Comparison of ENCODE assay signal across 1 cellular context in the genomic region with DNA sequence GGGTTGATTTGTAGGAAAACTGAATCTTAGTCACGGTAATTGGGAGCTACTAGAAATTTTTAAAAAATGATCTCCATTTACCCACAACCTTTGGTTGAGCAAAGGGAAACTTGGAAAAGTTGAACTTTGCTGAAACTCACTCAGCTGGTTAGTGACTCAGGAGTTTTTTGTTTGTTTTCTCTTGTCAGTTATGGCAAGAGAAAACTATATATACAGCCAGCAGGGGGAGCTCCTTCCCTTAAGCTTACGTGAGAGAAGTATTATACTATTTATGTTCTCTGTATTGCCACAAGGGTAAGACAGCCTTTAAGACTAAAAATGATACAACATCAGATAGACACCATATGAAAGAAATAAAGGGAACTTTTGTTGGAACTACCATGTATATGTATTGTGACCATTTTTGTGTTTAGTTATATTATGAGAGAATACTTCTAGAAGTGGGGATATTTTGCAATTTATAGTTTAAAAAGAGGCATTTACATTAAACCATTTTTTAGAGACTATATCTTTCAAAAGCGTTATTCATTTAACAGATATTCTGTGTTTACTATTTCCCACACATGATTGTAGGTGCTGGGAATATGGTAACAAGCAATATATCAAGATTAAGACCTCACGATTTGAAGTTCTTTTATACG.
TF ChIP-seq lines count a peak whose summit lies in the region.

No MANE protein-coding gene starts in this region.

TF ChIP-seq in HepG2, 621 proteins besides CTCF, POLR2A, EP300 and RAD21 (continues in another document):
- TF ChIP-seq ZNF879 (CRISPR knock-in tag; IDR thresholded peaks at IDR 0.05) = no peak
- TF ChIP-seq ZNF775 (CRISPR knock-in tag; IDR thresholded peaks at IDR 0.05; ENCODE audit: borderline replicate concordance) = no peak
- TF ChIP-seq RXRB (CRISPR knock-in tag; IDR thresholded peaks at IDR 0.05; ENCODE audit: borderline replicate concordance) = peak; percentile 48; the same call in 1 of the 2 replicates
- no peak for TF ChIP-seq ATF7-NPFF (CRISPR knock-in tag; IDR thresholded peaks at IDR 0.05; ENCODE audit: low read depth)
- TF ChIP-seq ELF1 (CRISPR knock-in tag; IDR thresholded peaks at IDR 0.05) = no peak
- TF ChIP-seq, protein P1, sequence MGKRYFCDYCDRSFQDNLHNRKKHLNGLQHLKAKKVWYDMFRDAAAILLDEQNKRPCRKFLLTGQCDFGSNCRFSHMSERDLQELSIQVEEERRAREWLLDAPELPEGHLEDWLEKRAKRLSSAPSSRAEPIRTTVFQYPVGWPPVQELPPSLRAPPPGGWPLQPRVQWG (CRISPR knock-in tag; IDR thresholded peaks at IDR 0.05; ENCODE audit: borderline replicate concordance, low read depth) = no peak
- TF ChIP-seq, protein P2, sequence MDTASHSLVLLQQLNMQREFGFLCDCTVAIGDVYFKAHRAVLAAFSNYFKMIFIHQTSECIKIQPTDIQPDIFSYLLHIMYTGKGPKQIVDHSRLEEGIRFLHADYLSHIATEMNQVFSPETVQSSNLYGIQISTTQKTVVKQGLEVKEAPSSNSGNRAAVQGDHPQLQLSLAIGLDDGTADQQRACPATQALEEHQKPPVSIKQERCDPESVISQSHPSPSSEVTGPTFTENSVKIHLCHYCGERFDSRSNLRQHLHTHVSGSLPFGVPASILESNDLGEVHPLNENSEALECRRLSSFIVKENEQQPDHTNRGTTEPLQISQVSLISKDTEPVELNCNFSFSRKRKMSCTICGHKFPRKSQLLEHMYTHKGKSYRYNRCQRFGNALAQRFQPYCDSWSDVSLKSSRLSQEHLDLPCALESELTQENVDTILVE (CRISPR knock-in tag; IDR thresholded peaks at IDR 0.05) = 0 out of 2 replicates have a peak, but pooled peaks have one; percentile 25
- TF ChIP-seq GABPA (IDR thresholded peaks at IDR 0.05; ENCODE audit: low read depth, low read length) = no peak
- peak; percentile 9; the same call in 1 of the 2 replicates for TF ChIP-seq GABPA (CRISPR knock-in tag; IDR thresholded peaks at IDR 0.05; ENCODE audit: low read depth)
- TF ChIP-seq, protein P3, sequence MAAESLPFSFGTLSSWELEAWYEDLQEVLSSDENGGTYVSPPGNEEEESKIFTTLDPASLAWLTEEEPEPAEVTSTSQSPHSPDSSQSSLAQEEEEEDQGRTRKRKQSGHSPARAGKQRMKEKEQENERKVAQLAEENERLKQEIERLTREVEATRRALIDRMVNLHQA (CRISPR knock-in tag; IDR thresholded peaks at IDR 0.05) = no peak
- TF ChIP-seq FOXK1 (CRISPR knock-in tag; IDR thresholded peaks at IDR 0.05; ENCODE audit: borderline replicate concordance, low read depth) = peak; percentile 43; the same call in 1 of the 2 replicates
- no peak for TF ChIP-seq YY1 (IDR thresholded peaks at IDR 0.05; ENCODE audit: insufficient read depth, insufficient replicate concordance, low read depth, low read length)
- TF ChIP-seq, protein P4, sequence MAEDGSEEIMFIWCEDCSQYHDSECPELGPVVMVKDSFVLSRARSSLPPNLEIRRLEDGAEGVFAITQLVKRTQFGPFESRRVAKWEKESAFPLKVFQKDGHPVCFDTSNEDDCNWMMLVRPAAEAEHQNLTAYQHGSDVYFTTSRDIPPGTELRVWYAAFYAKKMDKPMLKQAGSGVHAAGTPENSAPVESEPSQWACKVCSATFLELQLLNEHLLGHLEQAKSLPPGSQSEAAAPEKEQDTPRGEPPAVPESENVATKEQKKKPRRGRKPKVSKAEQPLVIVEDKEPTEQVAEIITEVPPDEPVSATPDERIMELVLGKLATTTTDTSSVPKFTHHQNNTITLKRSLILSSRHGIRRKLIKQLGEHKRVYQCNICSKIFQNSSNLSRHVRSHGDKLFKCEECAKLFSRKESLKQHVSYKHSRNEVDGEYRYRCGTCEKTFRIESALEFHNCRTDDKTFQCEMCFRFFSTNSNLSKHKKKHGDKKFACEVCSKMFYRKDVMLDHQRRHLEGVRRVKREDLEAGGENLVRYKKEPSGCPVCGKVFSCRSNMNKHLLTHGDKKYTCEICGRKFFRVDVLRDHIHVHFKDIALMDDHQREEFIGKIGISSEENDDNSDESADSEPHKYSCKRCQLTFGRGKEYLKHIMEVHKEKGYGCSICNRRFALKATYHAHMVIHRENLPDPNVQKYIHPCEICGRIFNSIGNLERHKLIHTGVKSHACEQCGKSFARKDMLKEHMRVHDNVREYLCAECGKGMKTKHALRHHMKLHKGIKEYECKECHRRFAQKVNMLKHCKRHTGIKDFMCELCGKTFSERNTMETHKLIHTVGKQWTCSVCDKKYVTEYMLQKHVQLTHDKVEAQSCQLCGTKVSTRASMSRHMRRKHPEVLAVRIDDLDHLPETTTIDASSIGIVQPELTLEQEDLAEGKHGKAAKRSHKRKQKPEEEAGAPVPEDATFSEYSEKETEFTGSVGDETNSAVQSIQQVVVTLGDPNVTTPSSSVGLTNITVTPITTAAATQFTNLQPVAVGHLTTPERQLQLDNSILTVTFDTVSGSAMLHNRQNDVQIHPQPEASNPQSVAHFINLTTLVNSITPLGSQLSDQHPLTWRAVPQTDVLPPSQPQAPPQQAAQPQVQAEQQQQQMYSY (CRISPR knock-in tag; IDR thresholded peaks at IDR 0.05) = no peak
- TF ChIP-seq GTF2F1 (IDR thresholded peaks at IDR 0.05; ENCODE audit: low read length) = no peak
- peak; percentile 33; the same call in 1 of the 2 replicates for TF ChIP-seq FOSL2 (CRISPR knock-in tag; IDR thresholded peaks at IDR 0.05)
- TF ChIP-seq TARDBP (CRISPR knock-in tag; IDR thresholded peaks at IDR 0.05) = no peak
- TF ChIP-seq, protein P5, sequence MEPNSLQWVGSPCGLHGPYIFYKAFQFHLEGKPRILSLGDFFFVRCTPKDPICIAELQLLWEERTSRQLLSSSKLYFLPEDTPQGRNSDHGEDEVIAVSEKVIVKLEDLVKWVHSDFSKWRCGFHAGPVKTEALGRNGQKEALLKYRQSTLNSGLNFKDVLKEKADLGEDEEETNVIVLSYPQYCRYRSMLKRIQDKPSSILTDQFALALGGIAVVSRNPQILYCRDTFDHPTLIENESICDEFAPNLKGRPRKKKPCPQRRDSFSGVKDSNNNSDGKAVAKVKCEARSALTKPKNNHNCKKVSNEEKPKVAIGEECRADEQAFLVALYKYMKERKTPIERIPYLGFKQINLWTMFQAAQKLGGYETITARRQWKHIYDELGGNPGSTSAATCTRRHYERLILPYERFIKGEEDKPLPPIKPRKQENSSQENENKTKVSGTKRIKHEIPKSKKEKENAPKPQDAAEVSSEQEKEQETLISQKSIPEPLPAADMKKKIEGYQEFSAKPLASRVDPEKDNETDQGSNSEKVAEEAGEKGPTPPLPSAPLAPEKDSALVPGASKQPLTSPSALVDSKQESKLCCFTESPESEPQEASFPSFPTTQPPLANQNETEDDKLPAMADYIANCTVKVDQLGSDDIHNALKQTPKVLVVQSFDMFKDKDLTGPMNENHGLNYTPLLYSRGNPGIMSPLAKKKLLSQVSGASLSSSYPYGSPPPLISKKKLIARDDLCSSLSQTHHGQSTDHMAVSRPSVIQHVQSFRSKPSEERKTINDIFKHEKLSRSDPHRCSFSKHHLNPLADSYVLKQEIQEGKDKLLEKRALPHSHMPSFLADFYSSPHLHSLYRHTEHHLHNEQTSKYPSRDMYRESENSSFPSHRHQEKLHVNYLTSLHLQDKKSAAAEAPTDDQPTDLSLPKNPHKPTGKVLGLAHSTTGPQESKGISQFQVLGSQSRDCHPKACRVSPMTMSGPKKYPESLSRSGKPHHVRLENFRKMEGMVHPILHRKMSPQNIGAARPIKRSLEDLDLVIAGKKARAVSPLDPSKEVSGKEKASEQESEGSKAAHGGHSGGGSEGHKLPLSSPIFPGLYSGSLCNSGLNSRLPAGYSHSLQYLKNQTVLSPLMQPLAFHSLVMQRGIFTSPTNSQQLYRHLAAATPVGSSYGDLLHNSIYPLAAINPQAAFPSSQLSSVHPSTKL (CRISPR knock-in tag; IDR thresholded peaks at IDR 0.05) = peak; percentile 36; the same call in 1 of the 2 replicates
- no peak for TF ChIP-seq NCOR1 (IDR thresholded peaks at IDR 0.05; ENCODE audit: borderline replicate concordance, low read length)
- no peak for TF ChIP-seq ATM (IDR thresholded peaks at IDR 0.05; ENCODE audit: borderline replicate concordance)
- no peak for TF ChIP-seq MAZ (IDR thresholded peaks at IDR 0.05; ENCODE audit: borderline replicate concordance, low read depth, low read length)
- TF ChIP-seq MAZ (CRISPR knock-in tag; IDR thresholded peaks at IDR 0.05; ENCODE audit: low read depth) = no peak
- TF ChIP-seq NONO (IDR thresholded peaks at IDR 0.05) = no peak
- no peak for TF ChIP-seq NONO (CRISPR knock-in tag; conservative IDR thresholded peaks at IDR 0.05)
- TF ChIP-seq, protein P6, sequence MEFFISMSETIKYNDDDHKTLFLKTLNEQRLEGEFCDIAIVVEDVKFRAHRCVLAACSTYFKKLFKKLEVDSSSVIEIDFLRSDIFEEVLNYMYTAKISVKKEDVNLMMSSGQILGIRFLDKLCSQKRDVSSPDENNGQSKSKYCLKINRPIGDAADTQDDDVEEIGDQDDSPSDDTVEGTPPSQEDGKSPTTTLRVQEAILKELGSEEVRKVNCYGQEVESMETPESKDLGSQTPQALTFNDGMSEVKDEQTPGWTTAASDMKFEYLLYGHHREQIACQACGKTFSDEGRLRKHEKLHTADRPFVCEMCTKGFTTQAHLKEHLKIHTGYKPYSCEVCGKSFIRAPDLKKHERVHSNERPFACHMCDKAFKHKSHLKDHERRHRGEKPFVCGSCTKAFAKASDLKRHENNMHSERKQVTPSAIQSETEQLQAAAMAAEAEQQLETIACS (CRISPR knock-in tag; IDR thresholded peaks at IDR 0.05) = no peak
- 0 out of 2 replicates have a peak, but pooled peaks have one; percentile 39 for TF ChIP-seq PPARG (CRISPR knock-in tag; conservative IDR thresholded peaks at IDR 0.05)
- no peak for TF ChIP-seq ZSCAN25 (CRISPR knock-in tag; IDR thresholded peaks at IDR 0.05)
- TF ChIP-seq MAFK (conservative IDR thresholded peaks at IDR 0.05 in 1 of 2, IDR thresholded peaks at IDR 0.05 in 1 of 2; ENCODE audit: low read length in 2 of 2) = peak; percentile 49 to 53; a peak in 3 of 4 replicates
- TF ChIP-seq ZNF12 (CRISPR knock-in tag; IDR thresholded peaks at IDR 0.05) = no peak
- peak; percentile 33; the same call in 1 of the 2 replicates for TF ChIP-seq STAG1 (CRISPR knock-in tag; IDR thresholded peaks at IDR 0.05)
- TF ChIP-seq NFE2 (CRISPR knock-in tag; IDR thresholded peaks at IDR 0.05) = peak; percentile 87
- TF ChIP-seq SAP130 (CRISPR knock-in tag; IDR thresholded peaks at IDR 0.05; ENCODE audit: low read depth) = peak; percentile 66
- no peak for TF ChIP-seq ETV6 (CRISPR knock-in tag; conservative IDR thresholded peaks at IDR 0.05)
- no peak for TF ChIP-seq CREB1 (IDR thresholded peaks at IDR 0.05)
- TF ChIP-seq CREB1 (CRISPR knock-in tag; IDR thresholded peaks at IDR 0.05) = peak; percentile 36; the same call in 1 of the 2 replicates
- no peak for TF ChIP-seq RFX5 (IDR thresholded peaks at IDR 0.05; ENCODE audit: low read depth, low read length)
- TF ChIP-seq FOXP1 (IDR thresholded peaks at IDR 0.05) = no peak
- 0 out of 2 replicates have a peak, but pooled peaks have one; percentile 15 for TF ChIP-seq FOXP1 (CRISPR knock-in tag; IDR thresholded peaks at IDR 0.05)
- TF ChIP-seq ZNF883 (CRISPR knock-in tag; IDR thresholded peaks at IDR 0.05; ENCODE audit: not compliant biosample characterization) = no peak
- no peak for TF ChIP-seq HMGA1 (CRISPR knock-in tag; conservative IDR thresholded peaks at IDR 0.05)
- TF ChIP-seq SOX5 (CRISPR knock-in tag; IDR thresholded peaks at IDR 0.05; ENCODE audit: borderline replicate concordance) = 0 out of 2 replicates have a peak, but pooled peaks have one; percentile 31
- TF ChIP-seq MAFF (IDR thresholded peaks at IDR 0.05; ENCODE audit: low read depth, low read length) = peak; percentile 69
- TF ChIP-seq, protein P7, sequence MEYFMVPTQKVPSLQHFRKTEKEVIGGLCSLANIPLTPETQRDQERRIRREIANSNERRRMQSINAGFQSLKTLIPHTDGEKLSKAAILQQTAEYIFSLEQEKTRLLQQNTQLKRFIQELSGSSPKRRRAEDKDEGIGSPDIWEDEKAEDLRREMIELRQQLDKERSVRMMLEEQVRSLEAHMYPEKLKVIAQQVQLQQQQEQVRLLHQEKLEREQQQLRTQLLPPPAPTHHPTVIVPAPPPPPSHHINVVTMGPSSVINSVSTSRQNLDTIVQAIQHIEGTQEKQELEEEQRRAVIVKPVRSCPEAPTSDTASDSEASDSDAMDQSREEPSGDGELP (IDR thresholded peaks at IDR 0.05; ENCODE audit: borderline replicate concordance, low read depth) = peak; percentile 92
- TF ChIP-seq, protein P8, sequence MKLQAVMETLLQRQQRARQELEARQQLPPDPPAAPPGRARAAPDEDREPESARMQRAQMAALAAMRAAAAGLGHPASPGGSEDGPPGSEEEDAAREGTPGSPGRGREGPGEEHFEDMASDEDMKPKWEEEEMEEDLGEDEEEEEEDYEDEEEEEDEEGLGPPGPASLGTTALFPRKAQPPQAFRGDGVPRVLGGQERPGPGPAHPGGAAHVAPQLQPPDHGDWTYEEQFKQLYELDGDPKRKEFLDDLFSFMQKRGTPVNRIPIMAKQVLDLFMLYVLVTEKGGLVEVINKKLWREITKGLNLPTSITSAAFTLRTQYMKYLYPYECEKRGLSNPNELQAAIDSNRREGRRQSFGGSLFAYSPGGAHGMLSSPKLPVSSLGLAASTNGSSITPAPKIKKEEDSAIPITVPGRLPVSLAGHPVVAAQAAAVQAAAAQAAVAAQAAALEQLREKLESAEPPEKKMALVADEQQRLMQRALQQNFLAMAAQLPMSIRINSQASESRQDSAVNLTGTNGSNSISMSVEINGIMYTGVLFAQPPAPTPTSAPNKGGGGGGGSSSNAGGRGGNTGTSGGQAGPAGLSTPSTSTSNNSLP (IDR thresholded peaks at IDR 0.05; ENCODE audit: low read depth, low read length) = 0 out of 2 replicates have a peak, but pooled peaks have one; percentile 28
- no peak for TF ChIP-seq SNRNP70 (IDR thresholded peaks at IDR 0.05; ENCODE audit: low read depth, low read length)
- TF ChIP-seq, protein P9, sequence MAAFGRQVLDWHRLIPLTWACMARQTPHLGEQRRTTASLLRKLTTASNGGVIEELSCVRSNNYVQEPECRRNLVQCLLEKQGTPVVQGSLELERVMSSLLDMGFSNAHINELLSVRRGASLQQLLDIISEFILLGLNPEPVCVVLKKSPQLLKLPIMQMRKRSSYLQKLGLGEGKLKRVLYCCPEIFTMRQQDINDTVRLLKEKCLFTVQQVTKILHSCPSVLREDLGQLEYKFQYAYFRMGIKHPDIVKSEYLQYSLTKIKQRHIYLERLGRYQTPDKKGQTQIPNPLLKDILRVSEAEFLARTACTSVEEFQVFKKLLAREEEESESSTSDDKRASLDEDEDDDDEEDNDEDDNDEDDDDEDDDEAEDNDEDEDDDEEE (CRISPR knock-in tag; IDR thresholded peaks at IDR 0.05) = no peak
- TF ChIP-seq ZNF644 (CRISPR knock-in tag; IDR thresholded peaks at IDR 0.05; ENCODE audit: low read depth) = 0 out of 2 replicates have a peak, but pooled peaks have one; percentile 34
- TF ChIP-seq, protein P10, sequence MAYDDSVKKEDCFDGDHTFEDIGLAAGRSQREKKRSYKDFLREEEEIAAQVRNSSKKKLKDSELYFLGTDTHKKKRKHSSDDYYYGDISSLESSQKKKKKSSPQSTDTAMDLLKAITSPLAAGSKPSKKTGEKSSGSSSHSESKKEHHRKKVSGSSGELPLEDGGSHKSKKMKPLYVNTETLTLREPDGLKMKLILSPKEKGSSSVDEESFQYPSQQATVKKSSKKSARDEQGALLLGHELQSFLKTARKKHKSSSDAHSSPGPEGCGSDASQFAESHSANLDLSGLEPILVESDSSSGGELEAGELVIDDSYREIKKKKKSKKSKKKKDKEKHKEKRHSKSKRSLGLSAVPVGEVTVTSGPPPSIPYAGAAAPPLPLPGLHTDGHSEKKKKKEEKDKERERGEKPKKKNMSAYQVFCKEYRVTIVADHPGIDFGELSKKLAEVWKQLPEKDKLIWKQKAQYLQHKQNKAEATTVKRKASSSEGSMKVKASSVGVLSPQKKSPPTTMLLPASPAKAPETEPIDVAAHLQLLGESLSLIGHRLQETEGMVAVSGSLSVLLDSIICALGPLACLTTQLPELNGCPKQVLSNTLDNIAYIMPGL (CRISPR knock-in tag; IDR thresholded peaks at IDR 0.05; ENCODE audit: borderline replicate concordance in 1 of 2, low read depth in 1 of 2) = 0 out of 4 replicates have a peak, but pooled peaks of 1 of the 2 experiments have one; percentile 51
